Comparison of ENCODE assay signal across 24 cellular contexts in genomic region chr6:62400521-62401259, GRCh38.
A peak's percentile ranks its signal among the peaks of the same experiment; 100 is the strongest.
DNase-seq lines count a peak whose midpoint lies in the region; ATAC-seq, FAIRE-seq and TF ChIP-seq lines count a peak whose summit lies in the region.
"Had no signal": no experiment of that assay in that cellular context is flagged by ENCODE, and none has a peak within 500 bp of the region (broad histone marks: within the 10 kb centered on the region; RNA-seq: fewer than 3 reads in every experiment).

No MANE protein-coding gene starts in this region.

- H3K56ac ChIP-seq in H1 (replicated peaks; ENCODE audit: insufficient read length, low read depth, low read length) (no peak overlapping the region), mesendoderm (ENCODE audit: low read length) (no peak overlapping the region)

- no peaks in the 10 kb centered on the region for H3F3A ChIP-seq in GM23338 (replicated peaks; ENCODE audit: low read depth)

- DNase-seq in GM23338 (ENCODE audit: low spot score) (no peak), H1 (ENCODE audit: low read depth in 1 of 2, low spot score in 2 of 2) (no peak), mesendoderm (peak; percentile 11), pons (ENCODE audit: low spot score) (no peak), foreskin melanocyte (no peak), prostate gland (ENCODE audit: low spot score) (no peak)
- DNase-seq: 8988T; ACHN; AML-193; BE2C; Calu3; CD4-positive, alpha-beta memory T cell; COR-L47; DMS153; DND-41; GM23248; HFFc6 had no signal

- peaks cover 4% of the 10 kb centered on the region; the same call in 2 of the 3 replicates for H3K9me3 Mint-ChIP-seq in GM23338

- no peak overlapping the region for H3K4ac ChIP-seq in H1 (replicated peaks; ENCODE audit: insufficient read length, low read depth, low read length)
- peak overlapping the region; percentile 73 for H3K4ac ChIP-seq in mesendoderm (ENCODE audit: low read depth, low read length)

- no peak overlapping the region for H3K23ac ChIP-seq in H1 (ENCODE audit: insufficient read length)
- H3K23ac ChIP-seq in mesendoderm (ENCODE audit: low read length): no peak overlapping the region

- TF ChIP-seq POLR2A in H1 (IDR thresholded peaks at IDR 0.05; ENCODE audit: control extremely low read depth in 1 of 2, low read depth in 2 of 2, low read length in 2 of 2) (no peak), prostate gland (IDR thresholded peaks at IDR 0.05) (no peak)

- no peak overlapping the region for H3K27ac Mint-ChIP-seq in GM23338
- H3K27ac Mint-ChIP-seq: HFFc6 had no signal

- H3K14ac ChIP-seq in H1 (ENCODE audit: insufficient read length): no peak overlapping the region

- H4K91ac ChIP-seq in H1 (replicated peaks; ENCODE audit: insufficient read length, low read length): no peak overlapping the region

- no peak overlapping the region for H4K8ac ChIP-seq in H1 (ENCODE audit: extremely low read depth, insufficient read depth, low read length)
- H4K8ac ChIP-seq in mesendoderm (ENCODE audit: low read depth, low read length): no peak overlapping the region

- H2BK5ac ChIP-seq in H1 (ENCODE audit: low read depth, low read length) (no peak overlapping the region), mesendoderm (ENCODE audit: low read length) (peak overlapping the region; percentile 27)

- no peak overlapping the region for H4K5ac ChIP-seq in H1 (ENCODE audit: insufficient read length, low read depth, low read length)
- no peak overlapping the region for H4K5ac ChIP-seq in mesendoderm (ENCODE audit: low read length)

- H2AK5ac ChIP-seq in H1 (ENCODE audit: low read depth, low read length) (no peak overlapping the region), mesendoderm (ENCODE audit: low read length) (peak overlapping the region; percentile 43)

- H2AFZ ChIP-seq in GM23338: peak overlapping the region; percentile 67; the same call in 1 of the 2 replicates
- 0 out of 2 replicates have a peak overlapping the region, but pooled peaks have one; percentile 72 for H2AFZ ChIP-seq in H1 (ENCODE audit: low read length)
- H2AFZ ChIP-seq: GM23248 had no signal

- H3K27ac ChIP-seq in GM23338 (ENCODE audit: low read depth) (no peak overlapping the region), H1 (ENCODE audit: low read depth, low read length) (no peak overlapping the region), mesendoderm (ENCODE audit: low read depth, low read length) (no peak overlapping the region), prostate gland (no peak overlapping the region)
- H3K27ac ChIP-seq: A549; BLaER1 treated with 17β-estradiol and CSF1 and Interleukin-3, amounts not matched to agents 10 nM and 100 nM; GM23248 had no signal

- ATAC-seq in GM23338 (no peak), HG03565 (IDR thresholded peaks at IDR 0.05; ENCODE audit: unreplicated experiment) (no peak)
- ATAC-seq: A549 had no signal

- 94% methylated on average over 6 of the region's 6 CpGs; no CpG with 5 or more reads in 1 of the 2 experiments for WGBS in H1 (ENCODE audit: extremely low coverage in 1 of 2, insufficient coverage in 1 of 2, insufficient read length in 1 of 2, insufficient replicate concordance in 2 of 2, low coverage in 1 of 2, low lambda C conversion rate in 2 of 2, missing lambda C conversion rate in 1 of 2), 2 experiments
- no CpG with 5 or more reads among the region's 6 CpGs for WGBS in mesendoderm (ENCODE audit: extremely low coverage, insufficient coverage, low lambda C conversion rate)
- 78% methylated on average over 6 of the region's 6 CpGs for WGBS in prostate gland

- H3K4me2 ChIP-seq in GM23338 (no peak overlapping the region), H1 (ENCODE audit: insufficient read depth in 1 of 2, low read depth in 2 of 2, low read length in 2 of 2) (no peak overlapping the region), mesendoderm (ENCODE audit: low read length) (no peak overlapping the region)
- H3K4me2 ChIP-seq: A549; BLaER1 treated with 17β-estradiol and CSF1 and Interleukin-3, amounts not matched to agents 10 nM and 100 nM had no signal

- POLR2A ChIA-PET in H1 (lab: Charles Lee; ENCODE audit: partially characterized antibody): no interaction called here

- no peaks in the 10 kb centered on the region for H3K27me3 Mint-ChIP-seq in GM23338 (ENCODE audit: insufficient read depth, low read depth, poor library complexity)
- H3K27me3 Mint-ChIP-seq: CD4-positive, alpha-beta memory T cell had no signal

- no peak overlapping the region for H3K4me3 Mint-ChIP-seq in GM23338
- H3K4me3 Mint-ChIP-seq: CD4-positive, alpha-beta memory T cell; HFFc6 had no signal

- H2BK120ac ChIP-seq in H1 (replicated peaks; ENCODE audit: low read depth, low read length) (peak overlapping the region; percentile 3), mesendoderm (ENCODE audit: low read depth, low read length) (no peak overlapping the region)

- no peaks in the 10 kb centered on the region for H3K9me2 ChIP-seq in GM23338 (ENCODE audit: insufficient read depth)

- peaks cover 3% of the 10 kb centered on the region; the same call in 1 of the 3 replicates for H3K36me3 Mint-ChIP-seq in GM23338 (ENCODE audit: low read depth)
- H3K36me3 Mint-ChIP-seq: CD4-positive, alpha-beta memory T cell had no signal

- TF ChIP-seq CTCF in GM23338 (conservative IDR thresholded peaks at IDR 0.05; ENCODE audit: low read depth in 2 of 2) (no peak), H1 (IDR thresholded peaks at IDR 0.05; ENCODE audit: control extremely low read depth in 1 of 3, insufficient read depth in 1 of 3, low read depth in 1 of 3, low read length in 3 of 3) (no peak), prostate gland (IDR thresholded peaks at IDR 0.05) (no peak)

- H3K79me1 ChIP-seq in H1 (ENCODE audit: low read depth, low read length) (no peaks in the 10 kb centered on the region), mesendoderm (ENCODE audit: low read length) (no peaks in the 10 kb centered on the region)

- H3K27me3 ChIP-seq in GM23338 (ENCODE audit: insufficient read depth) (no peaks in the 10 kb centered on the region), H1 (replicated peaks in 1 of 4; ENCODE audit: control insufficient read depth in 3 of 4, extremely low read depth in 1 of 4, insufficient read depth in 3 of 4, low read length in 3 of 4) (no peaks in the 10 kb centered on the region), mesendoderm (ENCODE audit: insufficient read depth, low read length, poor library complexity) (no peaks in the 10 kb centered on the region), prostate gland (replicated peaks; ENCODE audit: insufficient read depth) (no peaks in the 10 kb centered on the region)
- H3K27me3 ChIP-seq: BE2C; BLaER1 treated with 17β-estradiol and CSF1 and Interleukin-3, amounts not matched to agents 10 nM and 100 nM had no signal

- no peak for TF ChIP-seq RAD21 in H1 (IDR thresholded peaks at IDR 0.05 in 1 of 2, conservative IDR thresholded peaks at IDR 0.05 in 1 of 2; ENCODE audit: low read depth in 2 of 2, low read length in 2 of 2)

- H3K9ac ChIP-seq in H1 (replicated peaks in 1 of 4; ENCODE audit: extremely low read depth in 1 of 4, low read depth in 3 of 4, low read length in 3 of 4) (no peak overlapping the region), mesendoderm (ENCODE audit: low read length) (no peak overlapping the region)
- H3K9ac ChIP-seq: BLaER1 treated with 17β-estradiol and CSF1 and Interleukin-3, amounts not matched to agents 10 nM and 100 nM; GM23248 had no signal

- H2BK12ac ChIP-seq in H1 (ENCODE audit: low read depth, low read length): no peak overlapping the region

- H3K18ac ChIP-seq in H1 (ENCODE audit: extremely low read depth, low read length) (no peak overlapping the region), mesendoderm (ENCODE audit: low read length) (no peak overlapping the region)

- H3K4me1 ChIP-seq in GM23338 (ENCODE audit: insufficient read depth) (no peaks in the 10 kb centered on the region), H1 (replicated peaks in 1 of 4; ENCODE audit: control insufficient read depth in 3 of 4, insufficient read depth in 4 of 4, low read length in 3 of 4) (no peaks in the 10 kb centered on the region), mesendoderm (ENCODE audit: control insufficient read depth, low read depth, low read length) (no peaks in the 10 kb centered on the region), prostate gland (replicated peaks) (no peaks in the 10 kb centered on the region)
- H3K4me1 ChIP-seq: A549; BE2C; BLaER1 treated with 17β-estradiol and CSF1 and Interleukin-3, amounts not matched to agents 10 nM and 100 nM; HAP-1 had no signal

- H3K79me2 ChIP-seq in GM23338 (replicated peaks; ENCODE audit: insufficient read depth): no peaks in the 10 kb centered on the region
- no peaks in the 10 kb centered on the region for H3K79me2 ChIP-seq in H1 (ENCODE audit: control insufficient read depth in 1 of 2, insufficient read depth in 2 of 2, low read length in 2 of 2)
- H3K79me2 ChIP-seq in mesendoderm (ENCODE audit: control insufficient read depth, insufficient read depth, low read length): no peaks in the 10 kb centered on the region

- H4K20me1 ChIP-seq in GM23338 (replicated peaks; ENCODE audit: insufficient read depth): no peaks in the 10 kb centered on the region
- H4K20me1 ChIP-seq in H1 (replicated peaks in 1 of 2; ENCODE audit: control insufficient read depth in 1 of 2, insufficient read depth in 2 of 2, low read length in 2 of 2): no peaks in the 10 kb centered on the region
- H4K20me1 ChIP-seq: BLaER1 treated with 17β-estradiol and CSF1 and Interleukin-3, amounts not matched to agents 10 nM and 100 nM had no signal

- no peak overlapping the region for H2BK20ac ChIP-seq in H1 (ENCODE audit: low read length)

- H3K23me2 ChIP-seq in H1 (ENCODE audit: low read depth, low read length): no peaks in the 10 kb centered on the region

- no peak for FAIRE-seq in H1 (lab: Jason Lieb, UNC)
- FAIRE-seq: A549, G401.6, GM12892, H54 had no signal

- CTCF ChIA-PET in H1 (lab: Charles Lee; ENCODE audit: partially characterized antibody): no interaction called here

- H3K4me1 Mint-ChIP-seq in GM23338: no peaks in the 10 kb centered on the region
- H3K4me1 Mint-ChIP-seq: CD4-positive, alpha-beta memory T cell had no signal

- no peaks in the 10 kb centered on the region for H3K36me3 ChIP-seq in GM23338 (ENCODE audit: insufficient read depth)
- H3K36me3 ChIP-seq in H1 (ENCODE audit: control insufficient read depth in 2 of 4, insufficient read depth in 4 of 4, low read length in 3 of 4): no peaks in the 10 kb centered on the region
- H3K36me3 ChIP-seq in mesendoderm (ENCODE audit: control insufficient read depth, insufficient read depth, low read length): no peaks in the 10 kb centered on the region
- no peaks in the 10 kb centered on the region for H3K36me3 ChIP-seq in prostate gland
- H3K36me3 ChIP-seq: BE2C; BLaER1 treated with 17β-estradiol and CSF1 and Interleukin-3, amounts not matched to agents 10 nM and 100 nM; HAP-1 had no signal

- H2BK15ac ChIP-seq in H1 (ENCODE audit: low read length) (no peak overlapping the region), mesendoderm (replicated peaks; ENCODE audit: low read depth) (no peak overlapping the region)

- H3K4me3 ChIP-seq in GM23338 (no peak overlapping the region), H1 (ENCODE audit: extremely low read depth in 1 of 4, insufficient read depth in 2 of 4, low read depth in 3 of 4, low read length in 4 of 4) (no peak overlapping the region), mesendoderm (ENCODE audit: low read length) (no peak overlapping the region), prostate gland (no peak overlapping the region)
- H3K4me3 ChIP-seq: A549; BLaER1 treated with 17β-estradiol and CSF1 and Interleukin-3, amounts not matched to agents 10 nM and 100 nM; GM23248; HAP-1 had no signal

- H3K9me3 ChIP-seq in H1 (ENCODE audit: insufficient read depth in 2 of 2, low read depth in 1 of 2, low read length in 1 of 2): no peaks in the 10 kb centered on the region
- no peaks in the 10 kb centered on the region for H3K9me3 ChIP-seq in prostate gland
- H3K9me3 ChIP-seq: A549; BLaER1 treated with 17β-estradiol and CSF1 and Interleukin-3, amounts not matched to agents 10 nM and 100 nM; HAP-1 had no signal

- no peak for TF ChIP-seq EP300 in H1 (IDR thresholded peaks at IDR 0.05; ENCODE audit: borderline replicate concordance in 1 of 2, low read depth in 2 of 2, low read length in 2 of 2)

- intact Hi-C loops in prostate gland (cut with DNase I): no loop called here
